Comparison of ENCODE assay signal across 8 cellular contexts in the genomic region with DNA sequence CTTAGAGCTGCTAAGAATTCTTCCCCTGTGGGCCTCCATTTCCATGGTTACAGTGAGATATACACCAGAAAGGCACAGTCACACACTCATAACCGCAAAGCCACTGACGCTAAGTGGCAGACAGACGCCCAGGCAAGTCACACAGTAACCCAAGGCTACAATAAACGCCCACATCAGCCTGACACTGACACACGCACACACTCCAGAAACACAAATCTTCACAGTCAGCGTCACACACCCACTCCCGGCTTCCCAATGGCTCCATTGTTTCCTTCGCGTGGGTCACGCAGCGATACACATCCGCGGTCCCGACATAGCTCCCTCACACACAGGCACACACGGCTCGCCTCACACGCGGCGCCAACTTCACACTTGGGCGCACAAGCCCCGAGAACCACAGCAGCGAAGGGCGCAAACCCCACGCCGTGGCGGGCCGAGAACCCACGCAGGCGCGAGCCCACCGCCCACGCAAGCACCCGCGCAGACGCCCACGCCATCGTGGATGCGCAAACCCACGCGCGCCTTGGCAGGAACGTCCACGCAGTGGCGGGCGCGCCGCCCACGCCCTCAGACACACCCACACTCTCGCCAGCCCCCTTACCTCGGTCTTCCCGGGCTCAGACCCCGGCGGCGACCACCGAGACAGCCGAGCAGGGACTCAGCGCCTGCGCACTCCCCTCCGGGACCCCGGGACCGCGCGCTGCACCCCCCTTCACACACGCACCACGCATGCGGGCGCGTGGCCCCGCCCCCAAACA. TPM values are rescaled to one million over a fixed set of nuclear protein-coding genes. Genes with fewer than 3 reads are reported as not detected.
A peak's percentile ranks its signal among the peaks of the same experiment; 100 is the strongest.
DNase-seq lines count a peak whose midpoint lies in the region; ATAC-seq, FAIRE-seq and TF ChIP-seq lines count a peak whose summit lies in the region.

Gene ZNF667 (minus strand): TSS at position 675 of the 758 bp plus-strand sequence. CDS start 14,975 bp downstream, outside the sequence.

- peak; percentile 14 for DNase-seq in HTR-8/SVneo (ENCODE audit: insufficient read length, low spot score)
- DNase-seq in activated CD8-positive, alpha-beta memory T cell treated with anti-CD3 and anti-CD28 coated beads for 24 hours, result peak; percentile 67
- DNase-seq in esophagus squamous epithelium (lab: John Stamatoyannopoulos, UW), result no peak
- no peak for DNase-seq in NCI-H748 (lab: John Stamatoyannopoulos, UW; ENCODE audit: unreplicated experiment)
- DNase-seq in mesothelial cell of epicardium (ENCODE audit: low spot score in 2 of 2, unreplicated experiment in 2 of 2), result no peak

- intact Hi-C loops in esophagus squamous epithelium (cut with DNase I), result no loop called here

- H3K27ac Mint-ChIP-seq in nephron (no peak within 1 kb of the TSS), mesothelial cell of epicardium (no peak within 1 kb of the TSS)

- H3K27ac ChIP-seq in esophagus squamous epithelium, result peak within 1 kb of the TSS; percentile 1 to 87 (median 82)
- H3K27ac ChIP-seq in thymus (ENCODE audit: low read depth), result peak within 1 kb of the TSS; percentile 71

- H3K4me3 ChIP-seq in esophagus squamous epithelium (peak within 1 kb of the TSS; percentile 26 to 68 (median 64)), thymus (ENCODE audit: low read length) (peak within 1 kb of the TSS; percentile 53)

- H3K36me3 ChIP-seq in esophagus squamous epithelium (peaks cover 0 to 21% (median 0%) of the 10 kb centered on the region in 3 donors), thymus (ENCODE audit: control insufficient read depth, insufficient read depth) (no peaks in the 10 kb centered on the region)

- no peak for ATAC-seq in GM19463 (IDR thresholded peaks at IDR 0.05; ENCODE audit: unreplicated experiment)

- FAIRE-seq in HTR-8/SVneo (lab: Jason Lieb, UNC), result peak; percentile 72

- H3K9me3 ChIP-seq in esophagus squamous epithelium, result peaks cover 3 to 78% (median 24%) of the 10 kb centered on the region in 3 donors
- peaks cover 9% of the 10 kb centered on the region for H3K9me3 ChIP-seq in thymus (ENCODE audit: control insufficient read depth)

- peaks cover 69% of the 10 kb centered on the region for H3K9me3 Mint-ChIP-seq in nephron
- H3K9me3 Mint-ChIP-seq in mesothelial cell of epicardium, result peaks cover 78% of the 10 kb centered on the region

- no peaks in the 10 kb centered on the region for H3K27me3 ChIP-seq in esophagus squamous epithelium
- no peaks in the 10 kb centered on the region for H3K27me3 ChIP-seq in thymus (ENCODE audit: control insufficient read depth, insufficient read depth)

- H3K36me3 Mint-ChIP-seq in nephron (ENCODE audit: low read depth) (peaks cover 10% of the 10 kb centered on the region), mesothelial cell of epicardium (peaks cover 10% of the 10 kb centered on the region)

- WGBS in esophagus squamous epithelium, 2 donors, result 1 to 7% methylated on average over 9 to 16 of the region's 69 CpGs
- WGBS in thymus, result under 1% methylated on average over 69 of the region's 69 CpGs

- H3K27me3 Mint-ChIP-seq in nephron (ENCODE audit: low read depth), result no peaks in the 10 kb centered on the region
- H3K27me3 Mint-ChIP-seq in mesothelial cell of epicardium (ENCODE audit: low read depth), result no peaks in the 10 kb centered on the region

- H3K4me1 ChIP-seq in esophagus squamous epithelium (peaks cover 0 to 31% (median 9%) of the 10 kb centered on the region in 3 donors), thymus (ENCODE audit: control insufficient read depth, insufficient read depth, low read length) (peaks cover 5% of the 10 kb centered on the region)

- no peaks in the 10 kb centered on the region for H3K4me1 Mint-ChIP-seq in nephron
- H3K4me1 Mint-ChIP-seq in mesothelial cell of epicardium, result no peaks in the 10 kb centered on the region

- TF ChIP-seq POLR2A in esophagus squamous epithelium (IDR thresholded peaks at IDR 0.05), result no peak

- TF ChIP-seq CTCF in esophagus squamous epithelium (IDR thresholded peaks at IDR 0.05) (no peak), nephron (IDR thresholded peaks at IDR 0.05; ENCODE audit: unreplicated experiment in 3 of 3) (no peak), mesothelial cell of epicardium (IDR thresholded peaks at IDR 0.05; ENCODE audit: unreplicated experiment) (no peak)

- H3K4me3 Mint-ChIP-seq in nephron, result peak within 1 kb of the TSS; percentile 10 to 63 (median 60)
- H3K4me3 Mint-ChIP-seq in mesothelial cell of epicardium, result no peak within 1 kb of the TSS

RNA-seq across cellular contexts. Expression of gene ZNF667, which starts in this region (rescaled TPM):
- 1 to 10 TPM in 1 of 4 donors, under 1 TPM in 3; 0.31 to 2.9 (median 0.59) TPM for total RNA-seq in esophagus squamous epithelium
- 4.7 TPM for polyA plus RNA-seq in thymus
- total RNA-seq in mesothelial cell of epicardium, result not detected in 3 replicates

Comparison
In these comparisons a context has a peak if more than half of its experiments do, and no peak if none do; other contexts are left out.
1. DNase-seq: peak in HTR-8/SVneo (single experiment) and activated CD8-positive, alpha-beta memory T cell treated with anti-CD3 and anti-CD28 coated beads for 24 hours (single experiment); none in esophagus squamous epithelium (single experiment), NCI-H748 (single experiment) and mesothelial cell of epicardium (0 of 2).